Comparison of ENCODE assay signal across 8 cellular contexts in genomic region chr19:17933414-17934129, GRCh38. TPM values are rescaled to one million over a fixed set of nuclear protein-coding genes. Genes with fewer than 3 reads are reported as not detected.
DNase-seq lines count a peak whose midpoint lies in the region; ATAC-seq and TF ChIP-seq lines count a peak whose summit lies in the region.

No MANE protein-coding gene starts in this region.

- DNase-seq in AG09309 (ENCODE audit: low read depth) (no peak), mesothelial cell of epicardium (ENCODE audit: low spot score in 2 of 2, unreplicated experiment in 2 of 2) (no peak), cerebellar nuclear complex (lab: John Stamatoyannopoulos, UW) (no peak), NCI-H446 (lab: John Stamatoyannopoulos, UW) (no peak)
- no peak for DNase-seq in stimulated activated CD4-positive, alpha-beta T cell treated with anti-CD3 and anti-CD28 coated beads, Interleukin-1b, Interleukin-23, amount 100 ng/mL, for 48 hours

- H3K9ac ChIP-seq in HUES6 (ENCODE audit: low read length): peak overlapping the region; percentile 97

- H3K9me3 Mint-ChIP-seq in brain (peaks cover 0 to 4% (median 0%) of the 10 kb centered on the region in 5 experiments), mesothelial cell of epicardium (no peaks in the 10 kb centered on the region)

- H3K36me3 Mint-ChIP-seq in brain (peaks cover 6% of the 10 kb centered on the region), mesothelial cell of epicardium (peaks cover 2% of the 10 kb centered on the region)

- peaks cover 14% of the 10 kb centered on the region for H3K4me1 ChIP-seq in HUES6 (ENCODE audit: control insufficient read depth, insufficient read depth, low read length)

- ATAC-seq in GM21723 (IDR thresholded peaks at IDR 0.05; ENCODE audit: unreplicated experiment): no peak

- H3K4me3 Mint-ChIP-seq in brain: peak overlapping the region; percentile 87 to 97 (median 96)
- H3K4me3 Mint-ChIP-seq in mesothelial cell of epicardium: peak overlapping the region; percentile 91

- H3K27me3 ChIP-seq in HUES6 (ENCODE audit: control insufficient read depth, insufficient read depth, low read length): no peaks in the 10 kb centered on the region

- H3K4me3 ChIP-seq in AG09309 (ENCODE audit: control insufficient read depth, low read depth, low read length) (peak overlapping the region; percentile 92), HUES6 (ENCODE audit: low read depth, low read length) (peak overlapping the region; percentile 85)

- H3K4me1 Mint-ChIP-seq in brain (peaks cover 22% of the 10 kb centered on the region), mesothelial cell of epicardium (peaks cover 15% of the 10 kb centered on the region)

- H3K9me3 ChIP-seq in HUES6 (ENCODE audit: control insufficient read depth, insufficient read depth, low read depth, low read length): no peaks in the 10 kb centered on the region

- TF ChIP-seq CTCF in AG09309 (IDR thresholded peaks at IDR 0.05; ENCODE audit: control insufficient read depth, insufficient read depth, low read depth, low read length, missing control alignments) (no peak), brain (conservative IDR thresholded peaks at IDR 0.05) (no peak), mesothelial cell of epicardium (IDR thresholded peaks at IDR 0.05; ENCODE audit: unreplicated experiment) (no peak)

- H3K27me3 Mint-ChIP-seq in brain (peaks cover 5% of the 10 kb centered on the region), mesothelial cell of epicardium (ENCODE audit: low read depth) (no peaks in the 10 kb centered on the region)

- peak overlapping the region; percentile 95 to 100 (median 99) for H3K27ac Mint-ChIP-seq in brain
- peak overlapping the region; percentile 97 for H3K27ac Mint-ChIP-seq in mesothelial cell of epicardium

- peaks cover 8% of the 10 kb centered on the region for H3K36me3 ChIP-seq in HUES6 (ENCODE audit: control insufficient read depth, insufficient read depth, low read length)

- H3K27ac ChIP-seq in HUES6 (ENCODE audit: low read depth, low read length): peak overlapping the region; percentile 98; the same call in 1 of the 2 replicates

RNA-seq across cellular contexts. Expression of gene CCDC124, which starts 0.8 kb away (rescaled TPM):
- polyA plus RNA-seq in brain (ENCODE audit: insufficient read depth, low read depth, low replicate concordance): 156 TPM
- 70.4 to 73.1 TPM (median 72.6 TPM) in 3 replicates for total RNA-seq in mesothelial cell of epicardium

RNA-seq across cellular contexts. Expression of gene KCNN1, which starts 33.3 kb away (rescaled TPM):
- polyA plus RNA-seq in brain (ENCODE audit: insufficient read depth, low read depth, low replicate concordance): 25.3 TPM
- 16.8 to 20.3 TPM (median 19.7 TPM) in 3 replicates for total RNA-seq in mesothelial cell of epicardium
